22 cellular contexts compared by ENCODE assay signal in the genomic region with DNA sequence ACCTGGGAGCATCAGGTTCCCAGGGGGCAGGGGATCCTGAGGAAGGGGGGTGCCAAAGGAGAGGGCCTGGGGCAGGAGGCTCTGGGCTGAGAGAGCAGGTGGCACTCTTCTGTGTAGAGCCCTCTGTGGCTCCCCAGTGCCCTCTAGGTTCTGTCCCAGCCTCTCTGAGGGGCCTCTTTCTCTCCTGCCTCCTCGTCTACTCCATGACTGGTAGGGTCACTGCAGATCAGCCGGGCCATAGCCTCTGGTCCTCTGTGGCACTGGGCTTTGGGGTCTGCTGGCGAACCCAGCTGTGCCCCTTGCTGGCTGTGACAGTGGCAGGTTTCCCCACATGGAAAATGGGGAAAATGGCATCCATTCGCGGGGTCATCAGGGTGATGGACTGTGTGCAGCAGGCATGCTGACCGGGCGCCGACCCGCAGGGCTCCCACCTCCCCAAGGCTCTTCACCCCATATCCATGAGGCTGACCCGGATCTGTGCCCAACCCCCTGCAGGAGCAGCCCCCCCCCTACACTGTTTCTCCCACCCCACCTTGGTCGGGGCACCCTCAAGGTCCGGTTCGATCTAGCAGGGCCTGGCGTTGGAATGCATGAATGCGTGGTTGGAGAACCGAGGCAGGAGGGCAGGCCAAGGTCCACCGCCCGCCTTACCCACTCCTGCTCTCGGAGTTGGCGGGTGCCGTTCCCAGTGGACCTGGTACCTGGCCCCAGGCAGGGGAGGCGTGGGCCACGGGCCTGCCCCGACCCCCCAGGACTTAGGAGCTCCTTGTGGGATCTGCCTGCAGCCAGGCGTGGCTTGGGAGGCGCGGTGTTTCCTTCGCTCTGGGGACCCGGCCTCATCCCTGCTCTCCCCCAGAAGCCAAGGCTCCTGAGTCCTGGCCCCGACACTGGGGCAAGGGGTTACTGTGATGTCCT. TPM values are rescaled to one million over a fixed set of nuclear protein-coding genes. Genes with fewer than 3 reads are reported as not detected.
A peak's percentile ranks its signal among the peaks of the same experiment; 100 is the strongest.
DNase-seq lines count a peak whose midpoint lies in the region; ATAC-seq, FAIRE-seq and TF ChIP-seq lines count a peak whose summit lies in the region.
"Had no signal": no experiment of that assay in that cellular context is flagged by ENCODE, and none has a peak within 500 bp of the region (broad histone marks: within the 10 kb centered on the region; RNA-seq: fewer than 3 reads in every experiment).

No MANE protein-coding gene starts in this region.

- H3K36me3 ChIP-seq in right atrium auricular region (no peaks in the 10 kb centered on the region), kidney (ENCODE audit: control insufficient read depth in 1 of 2, insufficient read depth in 2 of 2, low read length in 2 of 2) (no peaks in the 10 kb centered on the region), sigmoid colon (no peaks in the 10 kb centered on the region)
- no peaks in the 10 kb centered on the region for H3K36me3 ChIP-seq in effector memory CD4-positive, alpha-beta T cell (ENCODE audit: control insufficient read depth, insufficient read depth, low read length)
- H3K36me3 ChIP-seq in CD8-positive, alpha-beta memory T cell (ENCODE audit: insufficient read depth, low read length): no peaks in the 10 kb centered on the region
- H3K36me3 ChIP-seq: esophagus squamous epithelium, tibial nerve had no signal

- H3K9ac ChIP-seq in kidney (ENCODE audit: low read length in 2 of 2): peak overlapping the region; percentile 41 to 73

- TF ChIP-seq POLR2A in sigmoid colon (IDR thresholded peaks at IDR 0.05): no peak

- peaks cover 0 to 2% of the 10 kb centered on the region in 2 donors for H3K27me3 Mint-ChIP-seq in T-cell
- H3K27me3 Mint-ChIP-seq in CD8-positive, alpha-beta memory T cell: no peaks in the 10 kb centered on the region

- DNase-seq in right atrium auricular region (ENCODE audit: low spot score) (no peak), Right ventricle myocardium superior (no peak), kidney (peak; percentile 79), sigmoid colon (peak; percentile 63), T-cell (no peak)
- no peak for DNase-seq in effector memory CD4-positive, alpha-beta T cell
- no peak for DNase-seq in CD8-positive, alpha-beta memory T cell
- DNase-seq: activated CD4-positive, alpha-beta T cell treated with anti-CD3 and anti-CD28 coated beads for 48 hours; activated naive CD4-positive, alpha-beta T cell treated with anti-CD3 and anti-CD28 coated beads, Interleukin-2, amount 10 ng/mL, durations not matched to agents 7 days and 5 days; CD8-positive, alpha-beta T cell; DMS79 treated with DMSO at 0.1 percent for 48 hours; esophagus squamous epithelium; glutamatergic neuron; islet precursor cell; NCI-H1417 treated with DMSO at 0.1 percent for 48 hours; NCI-H2171; NCI-H774; stimulated activated CD4-positive, alpha-beta T cell treated with anti-CD3 and anti-CD28 coated beads, Interleukin-4, amount 100 ng/mL, for 4 hours had no signal

- H3K9me3 ChIP-seq in right atrium auricular region (no peaks in the 10 kb centered on the region), kidney (ENCODE audit: control insufficient read depth in 1 of 2, low read length in 2 of 2) (no peaks in the 10 kb centered on the region), sigmoid colon (no peaks in the 10 kb centered on the region)
- no peaks in the 10 kb centered on the region for H3K9me3 ChIP-seq in effector memory CD4-positive, alpha-beta T cell (ENCODE audit: control insufficient read depth, low read length)
- H3K9me3 ChIP-seq in CD8-positive, alpha-beta memory T cell (ENCODE audit: low read length): no peaks in the 10 kb centered on the region
- H3K9me3 ChIP-seq: esophagus squamous epithelium, tibial nerve had no signal

- CTCF ChIA-PET in T-cell (lab: Charles Lee): interaction anchor here in 1 of 2 donors (1.0 kb wide), 1 partner anchor 12 kb away, joined by 4 read pairs; no protein-coding TSS in a partner anchor
- CTCF ChIA-PET in CD8-positive, alpha-beta memory T cell (lab: Charles Lee): interaction anchor here (1.8 kb wide), 1 partner anchor 12 kb away, joined by 4 read pairs; no protein-coding TSS in a partner anchor

- intact Hi-C loops in Right ventricle myocardium superior (cut with DNase I) (no loop called here), kidney (cut with DNase I) (no loop called here), sigmoid colon (cut with DNase I) (no loop called here)

- FAIRE-seq in kidney (lab: Jason Lieb, UNC): no peak

- no peaks in the 10 kb centered on the region for H3K36me3 Mint-ChIP-seq in T-cell
- no peaks in the 10 kb centered on the region for H3K36me3 Mint-ChIP-seq in CD8-positive, alpha-beta memory T cell
- H3K36me3 Mint-ChIP-seq: activated naive CD4-positive, alpha-beta T cell treated with anti-CD3 and anti-CD28 coated beads, Interleukin-2, amount 10 ng/mL, durations not matched to agents 7 days and 5 days; CD8-positive, alpha-beta T cell had no signal

- H3K27me3 ChIP-seq in right atrium auricular region (no peaks in the 10 kb centered on the region), sigmoid colon (no peaks in the 10 kb centered on the region)
- H3K27me3 ChIP-seq in effector memory CD4-positive, alpha-beta T cell (replicated peaks; ENCODE audit: control insufficient read depth, insufficient read depth, low read length, poor library complexity, severe bottlenecking): no peaks in the 10 kb centered on the region
- H3K27me3 ChIP-seq in CD8-positive, alpha-beta memory T cell (ENCODE audit: insufficient read depth, low read length, poor library complexity, severe bottlenecking): no peaks in the 10 kb centered on the region
- H3K27me3 ChIP-seq: tibial nerve had no signal

- H3K4me1 ChIP-seq in right atrium auricular region (peaks cover 0 to 97% of the 10 kb centered on the region in 2 donors), kidney (ENCODE audit: control insufficient read depth in 1 of 2, insufficient read depth in 1 of 2, low read depth in 1 of 2, low read length in 2 of 2) (peaks cover 74 to 85% of the 10 kb centered on the region in 2 donors), sigmoid colon (peaks cover 2 to 90% (median 83%) of the 10 kb centered on the region in 4 donors)
- peaks cover 11% of the 10 kb centered on the region for H3K4me1 ChIP-seq in effector memory CD4-positive, alpha-beta T cell (ENCODE audit: control insufficient read depth, insufficient read depth, low read length, poor library complexity, severe bottlenecking)
- peaks cover 9% of the 10 kb centered on the region for H3K4me1 ChIP-seq in CD8-positive, alpha-beta memory T cell (ENCODE audit: insufficient read depth, low read length)

- H3K4me3 Mint-ChIP-seq in T-cell: no peak overlapping the region
- no peak overlapping the region for H3K4me3 Mint-ChIP-seq in CD8-positive, alpha-beta memory T cell
- H3K4me3 Mint-ChIP-seq: activated naive CD4-positive, alpha-beta T cell treated with anti-CD3 and anti-CD28 coated beads, Interleukin-2, amount 10 ng/mL, durations not matched to agents 7 days and 5 days; CD8-positive, alpha-beta T cell; dendritic cell treated with granulocyte-macrophage colony-stimulating factor and Interleukin-4, amounts not matched to agents 40 ng/mL and 50 ng/mL, for 4 days had no signal

- 80 to 85% methylated on average over 30 of the region's 30 CpGs for WGBS in sigmoid colon, 2 donors

- POLR2A ChIA-PET in T-cell (lab: Charles Lee): no interaction called here
- POLR2A ChIA-PET in CD8-positive, alpha-beta memory T cell (lab: Charles Lee): no interaction called here

- no peak for TF ChIP-seq EP300 in sigmoid colon (IDR thresholded peaks at IDR 0.05)

- peaks cover 0 to 5% (median 4%) of the 10 kb centered on the region in 3 donors for H3K4me1 Mint-ChIP-seq in T-cell
- peaks cover 4 to 15% (median 7%) of the 10 kb centered on the region in 3 donors for H3K4me1 Mint-ChIP-seq in CD8-positive, alpha-beta memory T cell

- no peak overlapping the region for H3K27ac Mint-ChIP-seq in T-cell
- H3K27ac Mint-ChIP-seq in CD8-positive, alpha-beta memory T cell: peak overlapping the region in 1 of 8 donors; percentile 83
- H3K27ac Mint-ChIP-seq: activated naive CD4-positive, alpha-beta T cell treated with anti-CD3 and anti-CD28 coated beads, Interleukin-2, amount 10 ng/mL, durations not matched to agents 7 days and 5 days; CD8-positive, alpha-beta T cell; dendritic cell treated with granulocyte-macrophage colony-stimulating factor and Interleukin-4, amounts not matched to agents 40 ng/mL and 50 ng/mL, for 4 days had no signal

- no peak for TF ChIP-seq CTCF in right atrium auricular region (IDR thresholded peaks at IDR 0.05)
- no peak for TF ChIP-seq CTCF in kidney (IDR thresholded peaks at IDR 0.05; ENCODE audit: borderline replicate concordance, extremely low read depth, insufficient read depth)
- no peak for TF ChIP-seq CTCF in sigmoid colon (IDR thresholded peaks at IDR 0.05)

- ATAC-seq in Right ventricle myocardium superior (ENCODE audit: poor library complexity) (no peak), HG03571 (IDR thresholded peaks at IDR 0.05; ENCODE audit: unreplicated experiment) (no peak), T-cell (replicated peaks in 1 of 4) (no peak)
- ATAC-seq: CD8-positive, alpha-beta T cell had no signal

- H3K4me3 ChIP-seq in right atrium auricular region: no peak overlapping the region
- peak overlapping the region in 1 of 2 donors; percentile 47 for H3K4me3 ChIP-seq in kidney (ENCODE audit: low read length in 2 of 2)
- H3K4me3 ChIP-seq in sigmoid colon: no peak overlapping the region
- no peak overlapping the region for H3K4me3 ChIP-seq in effector memory CD4-positive, alpha-beta T cell (ENCODE audit: insufficient read depth, low read depth, low read length, poor library complexity, severe bottlenecking)
- H3K4me3 ChIP-seq in CD8-positive, alpha-beta memory T cell (ENCODE audit: low read length): no peak overlapping the region
- H3K4me3 ChIP-seq: esophagus squamous epithelium, PC-9, tibial nerve had no signal

- H3K27ac ChIP-seq in right atrium auricular region (peak overlapping the region; percentile 29 to 80), kidney (ENCODE audit: low read depth in 2 of 2, low read length in 2 of 2) (peak overlapping the region; percentile 90 to 93), sigmoid colon (peak overlapping the region; percentile 83 to 95 (median 86))
- H3K27ac ChIP-seq in effector memory CD4-positive, alpha-beta T cell (ENCODE audit: insufficient read depth, low read length, poor library complexity, severe bottlenecking): no peak overlapping the region
- H3K27ac ChIP-seq in CD8-positive, alpha-beta memory T cell (ENCODE audit: low read depth, low read length): no peak overlapping the region
- H3K27ac ChIP-seq: PC-9 had no signal

- no peaks in the 10 kb centered on the region for H3K9me3 Mint-ChIP-seq in T-cell
- no peaks in the 10 kb centered on the region for H3K9me3 Mint-ChIP-seq in CD8-positive, alpha-beta memory T cell
- H3K9me3 Mint-ChIP-seq: activated naive CD4-positive, alpha-beta T cell treated with anti-CD3 and anti-CD28 coated beads, Interleukin-2, amount 10 ng/mL, durations not matched to agents 7 days and 5 days; CD8-positive, alpha-beta T cell; dendritic cell treated with granulocyte-macrophage colony-stimulating factor and Interleukin-4, amounts not matched to agents 40 ng/mL and 50 ng/mL, for 4 days had no signal

RNA-seq across cellular contexts. Expression of a gene that starts 6.5 kb away (rescaled TPM):
- total RNA-seq in right atrium auricular region (10 to 100 TPM; 10.3 to 16.0 TPM), Right ventricle myocardium superior (14.6 TPM), kidney (68.7 TPM), sigmoid colon (10 to 100 TPM in 1 of 4 donors, 1 to 10 TPM in 3; 5.4 to 11.9 (median 5.7) TPM), T-cell (under 1 TPM in 3 of 5 donors, not detected in 2; 0.18 to 0.20 (median 0.19) TPM)
- polyA plus RNA-seq in kidney (ENCODE audit: insufficient read depth, low read depth, low replicate concordance) (35.6 TPM), sigmoid colon (1 to 10 TPM in 2 of 3 donors, under 1 TPM in 1; 0.69 to 4.0 (median 1.8) TPM)
- under 1 TPM; 0.13 to 0.26 TPM for total RNA-seq in CD8-positive, alpha-beta memory T cell
- not detected for polyA plus RNA-seq in CD8-positive, alpha-beta memory T cell
- total RNA-seq: CD8-positive, alpha-beta T cell had no signal

RNA-seq across cellular contexts. Expression of a gene that starts 28.7 kb away (rescaled TPM):
- total RNA-seq in right atrium auricular region (10 to 100 TPM; 54.6 to 85.7 TPM), Right ventricle myocardium superior (74.0 TPM), kidney (29.4 TPM), sigmoid colon (10 to 100 TPM; 36.7 to 52.7 (median 43.6) TPM), T-cell (10 to 100 TPM; 41.2 to 53.7 (median 47.4) TPM)
- polyA plus RNA-seq in kidney (ENCODE audit: insufficient read depth, low read depth, low replicate concordance) (61.1 TPM), sigmoid colon (10 to 100 TPM; 36.0 to 57.0 (median 49.0) TPM)
- total RNA-seq in CD8-positive, alpha-beta memory T cell: 10 to 100 TPM; 66.6 to 70.2 TPM
- polyA plus RNA-seq in CD8-positive, alpha-beta memory T cell: 38.6 TPM

RNA-seq across cellular contexts. Expression of a gene that starts 49.3 kb away (rescaled TPM):
- 10 to 100 TPM; 17.9 to 39.0 TPM for total RNA-seq in right atrium auricular region
- total RNA-seq in Right ventricle myocardium superior: 5.7 TPM
- 82.7 TPM for total RNA-seq in kidney
- 75.7 TPM for polyA plus RNA-seq in kidney (ENCODE audit: insufficient read depth, low read depth, low replicate concordance)
- total RNA-seq in sigmoid colon: 10 to 100 TPM in 1 of 4 donors, 1 to 10 TPM in 3; 7.1 to 10.2 (median 8.3) TPM
- 1 to 10 TPM in 2 of 3 donors, under 1 TPM in 1; 0.46 to 4.2 (median 2.4) TPM for polyA plus RNA-seq in sigmoid colon
- under 1 TPM; 0.38 to 0.89 (median 0.56) TPM for total RNA-seq in T-cell
- total RNA-seq in CD8-positive, alpha-beta memory T cell: under 1 TPM in 1 of 2 experiments, not detected in 1; 0.31 TPM
- not detected for polyA plus RNA-seq in CD8-positive, alpha-beta memory T cell

RNA-seq across cellular contexts. Expression of a gene that starts 49.6 kb away (rescaled TPM):
- total RNA-seq in right atrium auricular region (1 to 10 TPM; 2.0 to 2.9 TPM), Right ventricle myocardium superior (4.0 TPM), kidney (11.9 TPM), sigmoid colon (1 to 10 TPM; 3.2 to 3.9 (median 3.6) TPM), T-cell (10 to 100 TPM; 15.1 to 35.2 (median 34.6) TPM)
- polyA plus RNA-seq in kidney (ENCODE audit: insufficient read depth, low read depth, low replicate concordance) (3.2 TPM), sigmoid colon (10 to 100 TPM in 1 of 3 donors, 1 to 10 TPM in 2; 2.3 to 11.7 (median 4.8) TPM)
- 10 to 100 TPM; 43.0 to 43.8 TPM for total RNA-seq in CD8-positive, alpha-beta memory T cell
- 0.92 TPM for polyA plus RNA-seq in CD8-positive, alpha-beta memory T cell

Comparison
In these comparisons a context has a peak if more than half of its experiments do, and no peak if none do; other contexts are left out.
1. DNase-seq: peak in kidney (single experiment) and sigmoid colon (single experiment); none in right atrium auricular region (single experiment), Right ventricle myocardium superior (single experiment), effector memory CD4-positive, alpha-beta T cell (0 of 3), T-cell (0 of 34) and CD8-positive, alpha-beta memory T cell (0 of 5).
2. H3K27ac ChIP-seq: peak in right atrium auricular region (2 of 2), kidney (2 of 2) and sigmoid colon (4 of 4); none in effector memory CD4-positive, alpha-beta T cell (single experiment) and CD8-positive, alpha-beta memory T cell (single experiment).
3. RNA of a gene that starts 6.5 kb away (total RNA-seq): 68.7 TPM in kidney (single experiment), 10.3 to 16.0 TPM in right atrium auricular region, 14.6 TPM in Right ventricle myocardium superior (single experiment) and 5.4 to 11.9 TPM in sigmoid colon; 0.13 to 0.26 TPM in CD8-positive, alpha-beta memory T cell and 0.18 to 0.20 TPM in T-cell; every median in the first group is over 4 times any median in the second.